21 cellular contexts compared by ENCODE assay signal in the genomic region with DNA sequence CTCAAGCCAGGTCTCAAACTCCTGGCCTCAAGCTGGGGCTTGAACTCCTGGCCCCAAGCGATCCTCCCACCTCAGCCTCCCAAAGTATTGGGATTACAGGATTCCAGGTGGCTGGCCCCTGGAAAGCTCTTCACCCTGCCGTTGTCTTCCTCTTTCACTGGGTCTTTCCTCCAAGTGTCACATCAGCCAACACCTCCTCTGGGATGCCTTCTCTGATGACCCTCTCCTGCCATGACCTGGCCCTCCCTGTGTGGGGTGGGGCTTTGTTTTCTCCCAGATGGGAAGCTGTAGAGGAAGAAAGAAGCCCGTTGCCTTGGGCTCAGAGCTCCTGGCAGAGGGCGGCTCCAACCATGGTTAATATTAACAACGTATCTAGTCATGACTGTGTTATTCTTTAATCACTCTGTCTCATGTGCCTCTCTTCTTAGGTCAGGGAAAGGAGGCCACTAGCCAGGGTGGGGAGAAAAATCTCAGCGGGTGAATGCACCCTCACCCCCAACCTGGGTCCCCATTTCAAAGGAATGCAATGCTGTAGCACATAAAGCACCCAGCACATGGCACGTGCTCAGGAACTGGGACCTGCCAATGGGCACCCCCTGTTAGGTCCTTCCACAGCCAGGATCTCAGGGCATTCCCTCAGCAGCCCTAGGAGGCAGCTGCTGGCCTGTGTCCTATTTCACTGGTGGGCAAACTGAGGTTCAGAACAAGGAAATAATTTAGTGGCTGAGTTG. TPM values are rescaled to one million over a fixed set of nuclear protein-coding genes. Genes with fewer than 3 reads are reported as not detected.
DNase-seq lines count a peak whose midpoint lies in the region; ATAC-seq, FAIRE-seq and TF ChIP-seq lines count a peak whose summit lies in the region.
"Had no signal": no experiment of that assay in that cellular context is flagged by ENCODE, and none has a peak within 500 bp of the region (broad histone marks: within the 10 kb centered on the region; RNA-seq: fewer than 3 reads in every experiment).

No MANE protein-coding gene starts in this region.

- DNase-seq in Peyer's patch (peak in 2 of 3 donors; percentile 73 to 74), kidney (no peak), osteoblast (ENCODE audit: insufficient read length, low spot score, missing footprints) (peak; percentile 41), DMS153 treated with DMSO at 0.1 percent for 48 hours (lab: John Stamatoyannopoulos, UW; ENCODE audit: unreplicated experiment) (no peak), left cardiac atrium (no peak), germinal center (ENCODE audit: low spot score) (no peak)
- DNase-seq in activated T-cell treated with anti-CD3 and anti-CD28 coated beads, Interleukin-2, amount 50 U/mL, for 1 hour: no peak
- DNase-seq: activated CD4-positive, alpha-beta T cell treated with anti-CD3 and anti-CD28 coated beads for 36 hours; activated naive CD8-positive, alpha-beta T cell treated with anti-CD3 and anti-CD28 coated beads for 36 hours; foreskin melanocyte; left ventricle myocardium inferior; MV-4-11; NCI-H187; NCI-H226; ovary; stimulated activated CD4-positive, alpha-beta T cell treated with anti-CD3 and anti-CD28 coated beads, Interleukin-2, amount 100 ng/mL, for 24 hours; stomach had no signal

- TF ChIP-seq POLR2A in Peyer's patch (IDR thresholded peaks at IDR 0.05): no peak

- H4K20me1 ChIP-seq in BLaER1 (no peaks in the 10 kb centered on the region), osteoblast (ENCODE audit: insufficient read depth, low read length) (no peaks in the 10 kb centered on the region)

- no peaks in the 10 kb centered on the region for H3K9me3 ChIP-seq in BLaER1
- H3K9me3 ChIP-seq in Peyer's patch: no peaks in the 10 kb centered on the region
- H3K9me3 ChIP-seq in kidney (ENCODE audit: control insufficient read depth in 1 of 2, low read length in 2 of 2): no peaks in the 10 kb centered on the region
- no peaks in the 10 kb centered on the region for H3K9me3 ChIP-seq in osteoblast (ENCODE audit: low read depth, low read length)
- H3K9me3 ChIP-seq: left ventricle myocardium inferior, ovary, stomach had no signal

- peak overlapping the region; percentile 36 for H3K4me2 ChIP-seq in BLaER1
- H3K4me2 ChIP-seq in osteoblast (ENCODE audit: insufficient read depth, low read length): no peak overlapping the region

- H3K4me3 ChIP-seq in BLaER1 (no peak overlapping the region), Peyer's patch (no peak overlapping the region), kidney (ENCODE audit: low read length in 2 of 2) (no peak overlapping the region), osteoblast (ENCODE audit: insufficient read depth, low read length) (no peak overlapping the region)
- H3K4me3 ChIP-seq: left ventricle myocardium inferior, ovary, stomach had no signal

- H3K27me3 ChIP-seq in BLaER1 (no peaks in the 10 kb centered on the region), Peyer's patch (no peaks in the 10 kb centered on the region), osteoblast (ENCODE audit: insufficient read depth, low read length) (peaks cover 3% of the 10 kb centered on the region)
- H3K27me3 ChIP-seq: ovary had no signal

- intact Hi-C loops in kidney (cut with DNase I) (no loop called here), left cardiac atrium (cut with DNase I) (no loop called here)

- no peak for FAIRE-seq in kidney (lab: Jason Lieb, UNC)
- FAIRE-seq: TTC549 had no signal

- no peaks in the 10 kb centered on the region for H3K36me3 ChIP-seq in BLaER1
- H3K36me3 ChIP-seq in Peyer's patch: no peaks in the 10 kb centered on the region
- no peaks in the 10 kb centered on the region for H3K36me3 ChIP-seq in kidney (ENCODE audit: control insufficient read depth in 1 of 2, insufficient read depth in 2 of 2, low read length in 2 of 2)
- H3K36me3 ChIP-seq in osteoblast (ENCODE audit: insufficient read depth, low read length): no peaks in the 10 kb centered on the region
- H3K36me3 ChIP-seq: left ventricle myocardium inferior, ovary, stomach had no signal

- no peaks in the 10 kb centered on the region for H3K79me2 ChIP-seq in osteoblast (ENCODE audit: insufficient read depth, low read length)

- TF ChIP-seq CTCF in Peyer's patch (IDR thresholded peaks at IDR 0.05): no peak
- no peak for TF ChIP-seq CTCF in kidney (IDR thresholded peaks at IDR 0.05; ENCODE audit: borderline replicate concordance, extremely low read depth, insufficient read depth)
- no peak for TF ChIP-seq CTCF in osteoblast (IDR thresholded peaks at IDR 0.05; ENCODE audit: extremely low read depth, low read depth, low read length)

- H2AFZ ChIP-seq in osteoblast (ENCODE audit: low read length): no peak overlapping the region

- peaks cover 76% of the 10 kb centered on the region for H3K4me1 ChIP-seq in BLaER1
- peaks cover 0 to 10% (median 0%) of the 10 kb centered on the region in 4 donors for H3K4me1 ChIP-seq in Peyer's patch
- peaks cover 7% of the 10 kb centered on the region in 2 donors for H3K4me1 ChIP-seq in kidney (ENCODE audit: control insufficient read depth in 1 of 2, insufficient read depth in 1 of 2, low read depth in 1 of 2, low read length in 2 of 2)
- H3K4me1 ChIP-seq in osteoblast (ENCODE audit: insufficient read depth, low read length): peaks cover 8% of the 10 kb centered on the region

- H3K27ac ChIP-seq in BLaER1 (no peak overlapping the region), Peyer's patch (peak overlapping the region in 2 of 4 donors; percentile 64 to 78), kidney (ENCODE audit: low read depth in 2 of 2, low read length in 2 of 2) (peak overlapping the region; percentile 51 to 58), osteoblast (ENCODE audit: low read depth, low read length) (no peak overlapping the region)
- H3K27ac ChIP-seq: HL-60, left ventricle myocardium inferior, ovary, stomach had no signal

- H3K9ac ChIP-seq in BLaER1 (no peak overlapping the region), kidney (ENCODE audit: low read length in 2 of 2) (no peak overlapping the region)

- ATAC-seq in left cardiac atrium: no peak
- ATAC-seq: activated CD4-positive, alpha-beta T cell treated with anti-CD3 and anti-CD28 coated beads for 36 hours; activated T-helper 17 cell treated with anti-CD3 and anti-CD28 coated beads, Interleukin-2, amount 50 U/mL, for 72 hours had no signal

RNA-seq across cellular contexts. Expression of gene DNM1, which starts 8.5 kb away (rescaled TPM):
- total RNA-seq in Peyer's patch: 10 to 100 TPM; 14.5 to 85.8 (median 54.4) TPM
- total RNA-seq in kidney: 22.6 TPM
- 7.3 TPM for polyA plus RNA-seq in kidney (ENCODE audit: insufficient read depth, low read depth, low replicate concordance)
- total RNA-seq in osteoblast: 3.6 and 6.5 TPM in 2 replicates
- total RNA-seq in left cardiac atrium: 10 to 100 TPM; 11.3 to 14.0 TPM

RNA-seq across cellular contexts. Expression of gene CIZ1, which starts 20.3 kb away (rescaled TPM):
- 100 to 1,000 TPM in 2 of 4 donors, 10 to 100 TPM in 2; 52.2 to 144 (median 95.3) TPM for total RNA-seq in Peyer's patch
- total RNA-seq in kidney: 89.9 TPM
- polyA plus RNA-seq in kidney (ENCODE audit: insufficient read depth, low read depth, low replicate concordance): 48.1 TPM
- total RNA-seq in osteoblast: 33.7 and 40.1 TPM in 2 replicates
- total RNA-seq in left cardiac atrium: 10 to 100 TPM; 67.1 to 68.5 TPM

RNA-seq across cellular contexts. Expression of gene BBLN, which starts 51.7 kb away (rescaled TPM):
- total RNA-seq in Peyer's patch (10 to 100 TPM; 38.8 to 93.7 (median 70.2) TPM), kidney (55.6 TPM), osteoblast (24.5 and 33.3 TPM in 2 replicates), left cardiac atrium (10 to 100 TPM; 45.3 to 46.2 TPM)
- 192 TPM for polyA plus RNA-seq in kidney (ENCODE audit: insufficient read depth, low read depth, low replicate concordance)

Comparison
In these comparisons a context has a peak if more than half of its experiments do, and no peak if none do; other contexts are left out.
1. H3K27ac ChIP-seq: peak in kidney (2 of 2); none in BLaER1 (single experiment) and osteoblast (single experiment).
2. DNase-seq: peak in Peyer's patch (2 of 3) and osteoblast (single experiment); none in kidney (single experiment), activated T-cell treated with anti-CD3 and anti-CD28 coated beads, Interleukin-2, amount 50 U/mL, for 1 hour (single experiment), DMS153 treated with DMSO at 0.1 percent for 48 hours (single experiment), left cardiac atrium (single experiment) and germinal center (single experiment).